Comparison of ENCODE assay signal across 12 cellular contexts in the genomic region with DNA sequence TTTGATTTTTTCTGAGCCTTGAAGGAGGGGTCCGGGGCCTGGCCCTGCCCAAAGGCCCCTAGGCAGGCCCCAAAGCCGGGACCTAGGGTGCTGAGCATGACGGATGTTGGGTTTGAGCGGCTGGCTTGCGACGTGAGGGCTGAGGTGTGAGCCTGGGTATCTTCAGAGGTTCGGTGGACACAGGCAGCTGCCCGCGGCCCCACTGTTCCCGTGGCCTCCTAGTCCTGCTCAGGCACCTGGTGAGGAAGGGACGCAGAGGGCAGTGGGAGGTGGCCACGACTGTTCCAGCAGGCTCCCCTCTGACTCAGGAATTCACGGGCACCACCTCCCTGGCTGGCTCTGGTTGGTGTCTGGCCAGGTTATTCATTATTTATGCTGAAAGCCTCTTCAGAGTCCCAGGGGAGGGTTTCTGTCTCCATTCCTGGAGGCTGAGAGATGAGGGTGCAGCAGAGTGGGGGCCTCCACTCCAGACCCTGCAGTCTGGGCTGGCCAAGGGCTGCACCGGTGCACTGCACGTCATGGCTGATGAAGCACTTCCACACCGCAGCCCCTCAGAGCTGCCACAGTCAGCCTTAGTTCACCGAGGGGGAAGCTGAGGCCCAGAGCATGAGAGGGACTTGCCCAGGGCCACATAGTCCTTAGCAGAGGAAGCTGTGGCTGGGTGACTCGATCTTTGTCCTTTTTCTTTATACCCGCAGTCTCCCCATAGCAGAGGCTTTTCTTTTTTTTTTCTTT. TPM values are rescaled to one million over a fixed set of nuclear protein-coding genes. Genes with fewer than 3 reads are reported as not detected.
A peak's percentile ranks its signal among the peaks of the same experiment; 100 is the strongest.
DNase-seq lines count a peak whose midpoint lies in the region; ATAC-seq, FAIRE-seq and TF ChIP-seq lines count a peak whose summit lies in the region.
"Had no signal": no experiment of that assay in that cellular context is flagged by ENCODE, and none has a peak within 500 bp of the region (broad histone marks: within the 10 kb centered on the region; RNA-seq: fewer than 3 reads in every experiment).

No MANE protein-coding gene starts in this region.

- CTCF ChIA-PET in GM10248 (lab: Yijun Ruan, JAX) = no interaction called here

- H3K27me3 Mint-ChIP-seq in activated T-cell treated with anti-CD3 and anti-CD28 coated beads, Interleukin-2, amount 50 U/mL, for 72 hours (ENCODE audit: low read depth) = no peaks in the 10 kb centered on the region
- H3K27me3 Mint-ChIP-seq in activated T-cell treated with anti-CD3 and anti-CD28 coated beads, Interleukin-2, amount 50 U/mL, for 4 hours (ENCODE audit: low read depth) = no peaks in the 10 kb centered on the region
- H3K27me3 Mint-ChIP-seq: activated naive CD4-positive, alpha-beta T cell treated with anti-CD3 and anti-CD28 coated beads, Interleukin-2, amount 50 U/mL, for 24 hours had no signal

- peak; percentile 52 to 60 for ATAC-seq in activated T-cell treated with anti-CD3 and anti-CD28 coated beads, Interleukin-2, amount 50 U/mL, for 72 hours (replicated peaks in 1 of 2)
- ATAC-seq in activated T-cell treated with anti-CD3 and anti-CD28 coated beads, Interleukin-2, amount 50 U/mL, for 4 hours = no peak
- ATAC-seq in stimulated activated effector memory CD8-positive, alpha-beta T cell treated with anti-CD3 and anti-CD28 coated beads, Interleukin-12 subunit alpha, Interleukin-12 subunit beta, amount 100 ng/mL, for 72 hours = peak; percentile 84

- no peak for FAIRE-seq in RCC 7860 (lab: Jason Lieb, UNC)
- FAIRE-seq: G401.6 had no signal

- H3K9me3 Mint-ChIP-seq in activated T-cell treated with anti-CD3 and anti-CD28 coated beads, Interleukin-2, amount 50 U/mL, for 72 hours = no peaks in the 10 kb centered on the region
- H3K9me3 Mint-ChIP-seq in activated T-cell treated with anti-CD3 and anti-CD28 coated beads, Interleukin-2, amount 50 U/mL, for 4 hours = no peaks in the 10 kb centered on the region
- no peaks in the 10 kb centered on the region for H3K9me3 Mint-ChIP-seq in stimulated activated effector memory CD8-positive, alpha-beta T cell treated with anti-CD3 and anti-CD28 coated beads, Interleukin-12 subunit alpha, Interleukin-12 subunit beta, amount 100 ng/mL, for 72 hours
- H3K9me3 Mint-ChIP-seq: activated naive CD4-positive, alpha-beta T cell treated with anti-CD3 and anti-CD28 coated beads, Interleukin-2, amount 50 U/mL, for 24 hours had no signal

- no peak overlapping the region for H3K27ac Mint-ChIP-seq in activated T-cell treated with anti-CD3 and anti-CD28 coated beads, Interleukin-2, amount 50 U/mL, for 72 hours
- H3K27ac Mint-ChIP-seq in stimulated activated effector memory CD8-positive, alpha-beta T cell treated with anti-CD3 and anti-CD28 coated beads, Interleukin-12 subunit alpha, Interleukin-12 subunit beta, amount 100 ng/mL, for 72 hours = no peak overlapping the region
- H3K27ac Mint-ChIP-seq: activated naive CD4-positive, alpha-beta T cell treated with anti-CD3 and anti-CD28 coated beads, Interleukin-2, amount 50 U/mL, for 24 hours had no signal

- POLR2A ChIA-PET in GM10248 (lab: Yijun Ruan, JAX) = no interaction called here

- no peak for TF ChIP-seq CTCF in GM10248 (IDR thresholded peaks at IDR 0.05; ENCODE audit: control extremely low read depth, extremely low read depth, low read depth, missing control alignments)

- H3K4me1 Mint-ChIP-seq in activated T-cell treated with anti-CD3 and anti-CD28 coated beads, Interleukin-2, amount 50 U/mL, for 72 hours (ENCODE audit: low read depth) = peaks cover 8% of the 10 kb centered on the region
- H3K4me1 Mint-ChIP-seq in activated T-cell treated with anti-CD3 and anti-CD28 coated beads, Interleukin-2, amount 50 U/mL, for 4 hours (ENCODE audit: low read depth) = no peaks in the 10 kb centered on the region
- H3K4me1 Mint-ChIP-seq in stimulated activated effector memory CD8-positive, alpha-beta T cell treated with anti-CD3 and anti-CD28 coated beads, Interleukin-12 subunit alpha, Interleukin-12 subunit beta, amount 100 ng/mL, for 72 hours = peaks cover 6% of the 10 kb centered on the region
- H3K4me1 Mint-ChIP-seq: activated naive CD4-positive, alpha-beta T cell treated with anti-CD3 and anti-CD28 coated beads, Interleukin-2, amount 50 U/mL, for 24 hours had no signal

- DNase-seq in activated T-cell treated with anti-CD3 and anti-CD28 coated beads, Interleukin-2, amount 50 U/mL, for 72 hours = peak in 1 of 2 donors; percentile 16
- no peak for DNase-seq in activated T-cell treated with anti-CD3 and anti-CD28 coated beads, Interleukin-2, amount 50 U/mL, for 4 hours
- DNase-seq in RCC 7860 (ENCODE audit: low spot score) = peak; percentile 23
- DNase-seq in iPS-NIHi11 (ENCODE audit: low spot score) = peak; percentile 63
- no peak for DNase-seq in stimulated activated effector memory CD8-positive, alpha-beta T cell treated with anti-CD3 and anti-CD28 coated beads, Interleukin-12 subunit alpha, Interleukin-12 subunit beta, amount 100 ng/mL, for 72 hours (ENCODE audit: low spot score in 2 of 2)
- no peak for DNase-seq in GM10248 (ENCODE audit: extremely low spot score)
- no peak for DNase-seq in GOT3 (lab: John Stamatoyannopoulos, UW)
- no peak for DNase-seq in midbrain (lab: John Stamatoyannopoulos, UW)
- DNase-seq: NCI-H446 treated with DMSO at 0.1 percent for 48 hours; stimulated activated naive CD4-positive, alpha-beta T cell treated with Interleukin-2 at 50 U/mL for 16 hours had no signal

- no peak overlapping the region for H3K4me3 Mint-ChIP-seq in activated T-cell treated with anti-CD3 and anti-CD28 coated beads, Interleukin-2, amount 50 U/mL, for 72 hours
- no peak overlapping the region for H3K4me3 Mint-ChIP-seq in activated T-cell treated with anti-CD3 and anti-CD28 coated beads, Interleukin-2, amount 50 U/mL, for 4 hours
- no peak overlapping the region for H3K4me3 Mint-ChIP-seq in stimulated activated effector memory CD8-positive, alpha-beta T cell treated with anti-CD3 and anti-CD28 coated beads, Interleukin-12 subunit alpha, Interleukin-12 subunit beta, amount 100 ng/mL, for 72 hours
- H3K4me3 Mint-ChIP-seq: activated naive CD4-positive, alpha-beta T cell treated with anti-CD3 and anti-CD28 coated beads, Interleukin-2, amount 50 U/mL, for 24 hours had no signal

- H3K36me3 Mint-ChIP-seq in activated T-cell treated with anti-CD3 and anti-CD28 coated beads, Interleukin-2, amount 50 U/mL, for 72 hours (ENCODE audit: insufficient read depth in 2 of 2) = no peaks in the 10 kb centered on the region
- no peaks in the 10 kb centered on the region for H3K36me3 Mint-ChIP-seq in activated T-cell treated with anti-CD3 and anti-CD28 coated beads, Interleukin-2, amount 50 U/mL, for 4 hours (ENCODE audit: insufficient read depth)
- no peaks in the 10 kb centered on the region for H3K36me3 Mint-ChIP-seq in stimulated activated effector memory CD8-positive, alpha-beta T cell treated with anti-CD3 and anti-CD28 coated beads, Interleukin-12 subunit alpha, Interleukin-12 subunit beta, amount 100 ng/mL, for 72 hours
- H3K36me3 Mint-ChIP-seq: activated naive CD4-positive, alpha-beta T cell treated with anti-CD3 and anti-CD28 coated beads, Interleukin-2, amount 50 U/mL, for 24 hours had no signal

RNA-seq across cellular contexts. Expression of a gene that starts 2.2 kb away (rescaled TPM):
- total RNA-seq in activated T-cell treated with anti-CD3 and anti-CD28 coated beads, Interleukin-2, amount 50 U/mL, for 72 hours = 1 to 10 TPM; 2.4 to 2.5 TPM
- total RNA-seq in activated T-cell treated with anti-CD3 and anti-CD28 coated beads, Interleukin-2, amount 50 U/mL, for 4 hours = under 1 TPM; 0.66 to 0.87 (median 0.78) TPM

RNA-seq across cellular contexts. Expression of a gene that starts 41.7 kb away (rescaled TPM):
- total RNA-seq in activated T-cell treated with anti-CD3 and anti-CD28 coated beads, Interleukin-2, amount 50 U/mL, for 72 hours = 10 to 100 TPM; 16.9 to 18.5 TPM
- total RNA-seq in activated T-cell treated with anti-CD3 and anti-CD28 coated beads, Interleukin-2, amount 50 U/mL, for 4 hours = 1 to 10 TPM; 2.3 to 3.0 (median 2.5) TPM

Comparison
In these comparisons a context has a peak if more than half of its experiments do, and no peak if none do; other contexts are left out.
1. ATAC-seq: peak in activated T-cell treated with anti-CD3 and anti-CD28 coated beads, Interleukin-2, amount 50 U/mL, for 72 hours (2 of 2) and stimulated activated effector memory CD8-positive, alpha-beta T cell treated with anti-CD3 and anti-CD28 coated beads, Interleukin-12 subunit alpha, Interleukin-12 subunit beta, amount 100 ng/mL, for 72 hours (single experiment); none in activated T-cell treated with anti-CD3 and anti-CD28 coated beads, Interleukin-2, amount 50 U/mL, for 4 hours (0 of 2).
2. RNA of a gene that starts 41.7 kb away (total RNA-seq): 16.9 to 18.5 TPM in activated T-cell treated with anti-CD3 and anti-CD28 coated beads, Interleukin-2, amount 50 U/mL, for 72 hours; 2.3 to 3.0 TPM in activated T-cell treated with anti-CD3 and anti-CD28 coated beads, Interleukin-2, amount 50 U/mL, for 4 hours; every median in the first group is over 4 times any median in the second.
3. DNase-seq: peak in RCC 7860 (single experiment) and iPS-NIHi11 (single experiment); none in activated T-cell treated with anti-CD3 and anti-CD28 coated beads, Interleukin-2, amount 50 U/mL, for 4 hours (single experiment), stimulated activated effector memory CD8-positive, alpha-beta T cell treated with anti-CD3 and anti-CD28 coated beads, Interleukin-12 subunit alpha, Interleukin-12 subunit beta, amount 100 ng/mL, for 72 hours (0 of 2), GM10248 (single experiment), GOT3 (single experiment) and midbrain (single experiment).